13 cellular contexts compared by ENCODE assay signal in the genomic region with DNA sequence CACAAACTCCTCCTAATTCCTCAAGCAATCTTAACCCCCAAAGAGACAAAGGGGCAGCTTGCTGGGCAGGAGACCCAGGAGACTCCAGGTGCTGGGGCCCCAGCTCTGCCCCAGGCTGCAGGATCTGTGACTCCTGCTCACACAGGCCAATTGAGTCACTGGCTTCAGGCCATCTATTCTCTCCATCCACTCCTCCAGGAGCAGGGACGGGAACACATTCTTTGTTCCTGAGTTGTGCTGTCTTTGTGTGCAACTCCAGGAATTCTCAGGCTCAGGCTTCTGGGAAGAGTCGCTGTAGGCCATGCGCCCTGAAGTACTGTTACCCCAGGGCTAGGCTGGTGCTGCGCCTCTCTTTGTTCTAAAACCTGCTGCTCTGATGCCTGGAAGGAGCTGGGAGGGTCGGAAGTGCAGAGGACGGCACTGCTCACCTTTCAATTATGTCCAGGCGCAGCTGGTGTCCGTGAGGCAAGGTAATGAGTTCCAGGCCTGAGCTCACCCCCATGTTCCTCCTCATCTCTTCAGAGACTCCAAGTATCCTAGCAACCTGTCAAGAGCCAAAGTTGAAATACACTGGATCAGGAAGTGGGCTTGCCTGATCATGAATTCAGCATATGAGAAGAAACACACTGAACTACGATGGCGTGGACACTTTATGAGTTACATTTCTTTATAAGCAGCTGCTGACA.
A peak's percentile ranks its signal among the peaks of the same experiment; 100 is the strongest.
DNase-seq lines count a peak whose midpoint lies in the region; ATAC-seq and TF ChIP-seq lines count a peak whose summit lies in the region.
"Had no signal": no experiment of that assay in that cellular context is flagged by ENCODE, and none has a peak within 500 bp of the region (broad histone marks: within the 10 kb centered on the region; RNA-seq: fewer than 3 reads in every experiment).

No MANE protein-coding gene starts in this region.

- H3K27me3 ChIP-seq in left ventricle myocardium inferior (ENCODE audit: low read depth) = no peaks in the 10 kb centered on the region
- no peaks in the 10 kb centered on the region for H3K27me3 ChIP-seq in right atrium auricular region
- H3K27me3 ChIP-seq in foreskin keratinocyte = no peaks in the 10 kb centered on the region
- H3K27me3 ChIP-seq: esophagus squamous epithelium, SJSA1 had no signal

- H3K4me1 Mint-ChIP-seq in type B pancreatic cell (ENCODE audit: unreplicated experiment) = peaks cover 73% of the 10 kb centered on the region

- peaks cover 49% of the 10 kb centered on the region for H3K36me3 ChIP-seq in left ventricle myocardium inferior
- H3K36me3 ChIP-seq in right atrium auricular region = peaks cover 25% of the 10 kb centered on the region

- H3K27ac ChIP-seq in left ventricle myocardium inferior (replicated peaks) (peak overlapping the region; percentile 75), right atrium auricular region (no peak overlapping the region), RWPE1 (peak overlapping the region; percentile 58), foreskin keratinocyte (no peak overlapping the region), coronary artery (no peak overlapping the region)
- H3K27ac ChIP-seq: SJSA1 had no signal

- ATAC-seq in foreskin keratinocyte = peak; percentile 60

- peak overlapping the region; percentile 67 for H3K4me3 Mint-ChIP-seq in type B pancreatic cell
- H3K4me3 Mint-ChIP-seq: activated T-helper 1 cell treated with anti-CD3 and anti-CD28 coated beads, Interleukin-12 subunit alpha, Interleukin-12 subunit beta, Interleukin-2, Interleukin-4 antibody, amounts not matched to agents 30 ng/mL and 10 ng/mL and 1 ng/mL, durations not matched to agents 14 hours and 24 hours and 36 hours had no signal

- H3K4me3 ChIP-seq in left ventricle myocardium inferior (no peak overlapping the region), right atrium auricular region (no peak overlapping the region), coronary artery (no peak overlapping the region)
- H3K4me3 ChIP-seq: esophagus squamous epithelium, SJSA1, skin epidermis had no signal

- peak overlapping the region; percentile 90 for H3K27ac Mint-ChIP-seq in type B pancreatic cell
- H3K27ac Mint-ChIP-seq: activated T-helper 1 cell treated with anti-CD3 and anti-CD28 coated beads, Interleukin-12 subunit alpha, Interleukin-12 subunit beta, Interleukin-2, Interleukin-4 antibody, amounts not matched to agents 30 ng/mL and 10 ng/mL and 1 ng/mL, durations not matched to agents 14 hours and 24 hours and 36 hours had no signal

- no peaks in the 10 kb centered on the region for H3K9me3 Mint-ChIP-seq in type B pancreatic cell
- H3K9me3 Mint-ChIP-seq: activated T-helper 1 cell treated with anti-CD3 and anti-CD28 coated beads, Interleukin-12 subunit alpha, Interleukin-12 subunit beta, Interleukin-2, Interleukin-4 antibody, amounts not matched to agents 30 ng/mL and 10 ng/mL and 1 ng/mL, durations not matched to agents 14 hours and 24 hours and 36 hours had no signal

- DNase-seq in left ventricle myocardium inferior (peak; percentile 9), right atrium auricular region (ENCODE audit: low spot score) (no peak), RWPE1 (ENCODE audit: low spot score) (no peak), foreskin keratinocyte (peak in 1 of 2 donors; percentile 78), type B pancreatic cell (ENCODE audit: extremely low spot score, unreplicated experiment) (no peak), T-helper 2 cell (no peak), coronary artery (ENCODE audit: low spot score) (no peak), pons (ENCODE audit: low spot score) (no peak)
- DNase-seq: activated CD4-positive, CD25-positive, alpha-beta regulatory T cell; esophagus squamous epithelium had no signal

- intact Hi-C loops in left ventricle myocardium inferior (cut with micrococcal nuclease) = no loop called here

- POLR2A ChIA-PET in RWPE1 (lab: Yijun Ruan, JAX; ENCODE audit: low non-redundant PET) = no interaction called here

- H3K9me3 ChIP-seq in left ventricle myocardium inferior (replicated peaks) = no peaks in the 10 kb centered on the region
- no peaks in the 10 kb centered on the region for H3K9me3 ChIP-seq in right atrium auricular region
- H3K9me3 ChIP-seq: esophagus squamous epithelium, SJSA1 had no signal

- CTCF ChIA-PET in RWPE1 (lab: Yijun Ruan, JAX) = interaction anchor here (1.0 kb wide), 1 partner anchor 17 kb away, joined by 3 read pairs; no protein-coding TSS in a partner anchor

- TF ChIP-seq CTCF in left ventricle myocardium inferior (IDR thresholded peaks at IDR 0.05; ENCODE audit: borderline replicate concordance) (no peak), right atrium auricular region (IDR thresholded peaks at IDR 0.05) (no peak), RWPE1 (conservative IDR thresholded peaks at IDR 0.05; ENCODE audit: low read depth) (no peak), foreskin keratinocyte (conservative IDR thresholded peaks at IDR 0.05) (no peak), type B pancreatic cell (conservative IDR thresholded peaks at IDR 0.05) (no peak), coronary artery (IDR thresholded peaks at IDR 0.05) (no peak)

- H3K4me1 ChIP-seq in left ventricle myocardium inferior (peaks cover 67% of the 10 kb centered on the region), right atrium auricular region (peaks cover 0 to 11% of the 10 kb centered on the region in 2 donors), foreskin keratinocyte (peaks cover 16% of the 10 kb centered on the region)

- no peaks in the 10 kb centered on the region for H3K27me3 Mint-ChIP-seq in type B pancreatic cell

- H3K36me3 Mint-ChIP-seq in type B pancreatic cell = peaks cover 19% of the 10 kb centered on the region

Comparison
In these comparisons a context has a peak if more than half of its experiments do, and no peak if none do; other contexts are left out.
1. H3K27ac ChIP-seq: peak in left ventricle myocardium inferior (single experiment) and RWPE1 (single experiment); none in right atrium auricular region (0 of 2), foreskin keratinocyte (single experiment) and coronary artery (0 of 2).